1 cellular context compared by ENCODE assay signal in genomic region chr3:123068227-123069020, GRCh38.
TF ChIP-seq lines count a peak whose summit lies in the region.

No MANE protein-coding gene starts in this region.

TF ChIP-seq in H1, 55 proteins besides CTCF, POLR2A, EP300 and RAD21 (continued from another document):
- TF ChIP-seq USF2 (IDR thresholded peaks at IDR 0.05; ENCODE audit: low read length) (no peak), POLR2AphosphoS5 (IDR thresholded peaks at IDR 0.05; ENCODE audit: low read depth, low read length) (no peak), CHD2 (IDR thresholded peaks at IDR 0.05; ENCODE audit: low read length) (no peak), RBBP5 (IDR thresholded peaks at IDR 0.05; ENCODE audit: borderline replicate concordance, low read depth, low read length) (0 out of 2 replicates have a peak, but pooled peaks have one; percentile 12), E2F6 (IDR thresholded peaks at IDR 0.05) (no peak), NRF1 (IDR thresholded peaks at IDR 0.05; ENCODE audit: low read depth, low read length) (no peak), SIRT6 (IDR thresholded peaks at IDR 0.05; ENCODE audit: low read length) (no peak)
TF ChIP-seq in H1: peak in this region for 3.
